In the genomic region with DNA sequence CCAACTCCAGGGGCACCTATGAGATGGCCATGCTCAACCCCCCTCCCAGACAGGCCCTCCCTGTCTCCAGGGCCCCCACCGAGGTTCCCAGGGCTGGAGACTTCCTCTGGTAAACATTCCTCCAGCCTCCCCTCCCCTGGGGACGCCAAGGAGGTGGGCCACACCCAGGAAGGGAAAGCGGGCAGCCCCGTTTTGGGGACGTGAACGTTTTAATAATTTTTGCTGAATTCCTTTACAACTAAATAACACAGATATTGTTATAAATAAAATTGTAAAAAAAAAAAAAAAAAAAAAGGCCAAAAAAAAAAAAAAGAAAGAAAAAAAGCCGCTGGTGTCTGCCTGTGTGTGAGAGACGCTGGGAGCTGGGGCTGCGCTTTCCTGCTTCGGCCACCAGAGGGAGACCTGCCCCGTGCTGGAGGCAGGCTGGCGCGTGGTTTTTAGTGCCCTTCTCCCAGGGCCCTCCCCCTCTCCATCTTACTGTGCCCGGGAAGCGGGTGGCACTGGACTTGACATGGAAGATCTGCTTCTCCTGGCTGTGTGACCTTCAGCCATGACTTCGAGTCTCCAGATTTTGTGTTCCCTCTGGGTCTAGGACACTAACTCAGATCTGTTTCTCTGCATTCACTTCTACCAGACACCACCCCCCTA, we compare ENCODE assay signal across 8 cellular contexts. TPM values are rescaled to one million over a fixed set of nuclear protein-coding genes. Genes with fewer than 3 reads are reported as not detected.
A peak's percentile ranks its signal among the peaks of the same experiment; 100 is the strongest.
DNase-seq lines count a peak whose midpoint lies in the region; ATAC-seq and TF ChIP-seq lines count a peak whose summit lies in the region.

No MANE protein-coding gene starts in this region.

- ATAC-seq in GM19351 (IDR thresholded peaks at IDR 0.05; ENCODE audit: unreplicated experiment), result peak; percentile 48

- H3K27me3 Mint-ChIP-seq in activated naive CD8-positive, alpha-beta T cell, result peaks cover 28% of the 10 kb centered on the region
- peaks cover 39% of the 10 kb centered on the region for H3K27me3 Mint-ChIP-seq in glutamatergic neuron (ENCODE audit: unreplicated experiment)

- H3K4me1 ChIP-seq in uterus, result peaks cover 3 to 22% of the 10 kb centered on the region in 2 donors

- no peak for TF ChIP-seq POLR2A in uterus (IDR thresholded peaks at IDR 0.05)

- peaks cover 28% of the 10 kb centered on the region for H3K4me1 Mint-ChIP-seq in activated naive CD8-positive, alpha-beta T cell (ENCODE audit: low read depth)
- H3K4me1 Mint-ChIP-seq in glutamatergic neuron (ENCODE audit: low read depth, unreplicated experiment), result peaks cover 25% of the 10 kb centered on the region

- H3K4me3 Mint-ChIP-seq in activated naive CD8-positive, alpha-beta T cell, result peak overlapping the region; percentile 18
- H3K4me3 Mint-ChIP-seq in glutamatergic neuron (ENCODE audit: unreplicated experiment), result peak overlapping the region; percentile 70

- peak; percentile 95 for DNase-seq in AG20443 (ENCODE audit: low spot score)
- peak; percentile 72 for DNase-seq in NCI-H1105 treated with DMSO at 0.1 percent for 48 hours (lab: John Stamatoyannopoulos, UW)
- peak; percentile 85 for DNase-seq in SW480 (ENCODE audit: low spot score)
- peak; percentile 91 for DNase-seq in glutamatergic neuron
- peak; percentile 97 for DNase-seq in posterior vena cava (ENCODE audit: low spot score)
- peak; percentile 88 to 90 for DNase-seq in uterus

- H3K36me3 ChIP-seq in uterus, result no peaks in the 10 kb centered on the region

- H3K9me3 Mint-ChIP-seq in activated naive CD8-positive, alpha-beta T cell (ENCODE audit: low read depth), result no peaks in the 10 kb centered on the region
- H3K9me3 Mint-ChIP-seq in glutamatergic neuron (ENCODE audit: unreplicated experiment), result peaks cover 24% of the 10 kb centered on the region

- no peaks in the 10 kb centered on the region for H3K36me3 Mint-ChIP-seq in activated naive CD8-positive, alpha-beta T cell
- H3K36me3 Mint-ChIP-seq in glutamatergic neuron (ENCODE audit: unreplicated experiment), result no peaks in the 10 kb centered on the region

- TF ChIP-seq CTCF in glutamatergic neuron (IDR thresholded peaks at IDR 0.05; ENCODE audit: partially characterized antibody, unreplicated experiment) (peak; percentile 86), uterus (IDR thresholded peaks at IDR 0.05) (peak; percentile 86 to 94 (median 90))

- peaks cover 23 to 25% of the 10 kb centered on the region in 2 donors for H3K27me3 ChIP-seq in uterus

- peak overlapping the region; percentile 18 to 45 for H3K27ac ChIP-seq in uterus

- intact Hi-C loops in posterior vena cava (cut with DNase I), result loop anchor here in 1 of 2 donors (2.0 kb wide), 1 partner anchor 26 kb away; no protein-coding TSS in a partner anchor
- intact Hi-C loops in uterus (cut with DNase I; ENCODE audit: low total_unique reads), result no loop called here

- H3K4me3 ChIP-seq in uterus, result no peak overlapping the region

- H3K27ac Mint-ChIP-seq in activated naive CD8-positive, alpha-beta T cell, result no peak overlapping the region
- peak overlapping the region; percentile 8 for H3K27ac Mint-ChIP-seq in glutamatergic neuron (ENCODE audit: unreplicated experiment)

- H3K9me3 ChIP-seq in uterus, result no peaks in the 10 kb centered on the region

RNA-seq across cellular contexts. Expression of a gene that starts 3.4 kb away (rescaled TPM):
- 10.5 TPM for total RNA-seq in glutamatergic neuron (ENCODE audit: unreplicated experiment)
- total RNA-seq in posterior vena cava, result under 1 TPM; 0.24 to 0.79 TPM
- 1 to 10 TPM in 1 of 4 donors, not detected in 3; 6.3 TPM for total RNA-seq in uterus

RNA-seq across cellular contexts. Expression of a gene that starts 16.3 kb away (rescaled TPM):
- total RNA-seq in glutamatergic neuron (ENCODE audit: unreplicated experiment), result 165 TPM
- 10 to 100 TPM; 53.2 to 53.7 TPM for total RNA-seq in posterior vena cava
- total RNA-seq in uterus, result 100 to 1,000 TPM in 1 of 4 donors, 10 to 100 TPM in 3; 12.4 to 128 (median 35.3) TPM

RNA-seq across cellular contexts. Expression of a gene that starts 37.8 kb away (rescaled TPM):
- total RNA-seq in glutamatergic neuron (ENCODE audit: unreplicated experiment) (12.1 TPM), posterior vena cava (1 to 10 TPM; 1.2 to 2.8 TPM), uterus (1 to 10 TPM in 2 of 4 donors, not detected in 2; 1.0 to 2.8 TPM)
